Comparison of ENCODE assay signal across 9 cellular contexts in genomic region chr1:64623750-64624445, GRCh38.
DNase-seq lines count a peak whose midpoint lies in the region; ATAC-seq and TF ChIP-seq lines count a peak whose summit lies in the region.
"Had no signal": no experiment of that assay in that cellular context is flagged by ENCODE, and none has a peak within 500 bp of the region (broad histone marks: within the 10 kb centered on the region; RNA-seq: fewer than 3 reads in every experiment).

No MANE protein-coding gene starts in this region.

- H3K4me1 Mint-ChIP-seq in progenitor cell of endocrine pancreas (ENCODE audit: low read depth), result peaks cover 6% of the 10 kb centered on the region

- DNase-seq in DMS79 treated with DMSO at 0.1 percent for 48 hours (lab: John Stamatoyannopoulos, UW), result peak; percentile 1
- no peak for DNase-seq in DMS79 (lab: John Stamatoyannopoulos, UW)
- DNase-seq in NCI-H1105 (lab: John Stamatoyannopoulos, UW), result peak; percentile 20
- peak; percentile 91 for DNase-seq in astrocyte of the hippocampus (ENCODE audit: low read depth, low spot score)
- DNase-seq in progenitor cell of endocrine pancreas (ENCODE audit: low spot score, unreplicated experiment), result no peak
- DNase-seq in NCI-H2107 (lab: John Stamatoyannopoulos, UW), result no peak
- no peak for DNase-seq in HuH-7.5 (ENCODE audit: low spot score)
- DNase-seq: naive thymus-derived CD8-positive, alpha-beta T cell had no signal

- peak overlapping the region; percentile 6 for H3K27ac Mint-ChIP-seq in progenitor cell of endocrine pancreas

- no peaks in the 10 kb centered on the region for H3K9me3 Mint-ChIP-seq in progenitor cell of endocrine pancreas (ENCODE audit: low read depth)
- H3K9me3 Mint-ChIP-seq: naive thymus-derived CD8-positive, alpha-beta T cell had no signal

- no peak for ATAC-seq in GM19328 (IDR thresholded peaks at IDR 0.05; ENCODE audit: unreplicated experiment)
- ATAC-seq: naive thymus-derived CD8-positive, alpha-beta T cell had no signal

- H3K27me3 Mint-ChIP-seq in progenitor cell of endocrine pancreas, result no peaks in the 10 kb centered on the region
- H3K27me3 Mint-ChIP-seq: naive thymus-derived CD8-positive, alpha-beta T cell had no signal

- H3K36me3 Mint-ChIP-seq in progenitor cell of endocrine pancreas (ENCODE audit: insufficient read depth), result peaks cover 4% of the 10 kb centered on the region

- no peak for TF ChIP-seq CTCF in progenitor cell of endocrine pancreas (IDR thresholded peaks at IDR 0.05; ENCODE audit: unreplicated experiment)

- H3K4me3 Mint-ChIP-seq in progenitor cell of endocrine pancreas (ENCODE audit: low read depth), result no peak overlapping the region
- H3K4me3 Mint-ChIP-seq: naive thymus-derived CD8-positive, alpha-beta T cell had no signal

Comparison
In these comparisons a context has a peak if more than half of its experiments do, and no peak if none do; other contexts are left out.
1. DNase-seq: peak in DMS79 treated with DMSO at 0.1 percent for 48 hours (single experiment), NCI-H1105 (single experiment) and astrocyte of the hippocampus (single experiment); none in DMS79 (single experiment), progenitor cell of endocrine pancreas (single experiment), NCI-H2107 (single experiment) and HuH-7.5 (single experiment).